ENCODE assay signal across 13 cellular contexts in the genomic region with DNA sequence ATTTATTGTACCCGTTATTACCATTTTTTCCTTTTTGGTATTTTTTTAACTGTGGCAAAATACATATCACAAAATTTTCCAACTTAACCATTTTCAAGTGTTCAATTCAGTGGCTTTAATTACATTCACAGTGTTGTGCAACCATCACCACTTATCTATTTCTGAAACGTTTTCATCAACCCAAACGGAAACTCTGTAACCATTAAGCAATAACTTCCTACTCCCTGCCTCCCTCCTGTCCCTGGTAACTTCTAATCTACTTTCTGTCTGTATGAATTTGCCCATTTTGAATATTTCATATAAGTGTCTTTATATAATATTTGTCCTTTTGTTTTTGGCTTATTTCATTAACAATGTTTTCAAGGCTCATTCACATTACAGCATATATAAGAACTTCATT. TPM values are rescaled to one million over a fixed set of nuclear protein-coding genes. Genes with fewer than 3 reads are reported as not detected.
A peak's percentile ranks its signal among the peaks of the same experiment; 100 is the strongest.
DNase-seq lines count a peak whose midpoint lies in the region; ATAC-seq and TF ChIP-seq lines count a peak whose summit lies in the region.
"Had no signal": no experiment of that assay in that cellular context is flagged by ENCODE, and none has a peak within 500 bp of the region (broad histone marks: within the 10 kb centered on the region; RNA-seq: fewer than 3 reads in every experiment).

No MANE protein-coding gene starts in this region.

- H3K27ac Mint-ChIP-seq in activated naive CD4-positive, alpha-beta T cell treated with anti-CD3 and anti-CD28 coated beads, Interleukin-2, amount 50 U/mL, for 24 hours: peak overlapping the region; percentile 46
- peak overlapping the region; percentile 61 to 73 for H3K27ac Mint-ChIP-seq in T-cell
- peak overlapping the region; percentile 74 for H3K27ac Mint-ChIP-seq in stimulated activated effector memory CD8-positive, alpha-beta T cell treated with anti-CD3 and anti-CD28 coated beads, Interleukin-12 subunit alpha, Interleukin-12 subunit beta, amount 100 ng/mL, for 72 hours
- H3K27ac Mint-ChIP-seq: activated naive CD4-positive, alpha-beta T cell treated with anti-CD3 and anti-CD28 coated beads, Interleukin-2, amount 50 U/mL, for 72 hours had no signal

- H3K4me3 Mint-ChIP-seq in activated naive CD4-positive, alpha-beta T cell treated with anti-CD3 and anti-CD28 coated beads, Interleukin-2, amount 50 U/mL, for 24 hours: peak overlapping the region; percentile 11
- peak overlapping the region in 1 of 3 donors; percentile 1 for H3K4me3 Mint-ChIP-seq in T-cell
- peak overlapping the region; percentile 11 for H3K4me3 Mint-ChIP-seq in stimulated activated effector memory CD8-positive, alpha-beta T cell treated with anti-CD3 and anti-CD28 coated beads, Interleukin-12 subunit alpha, Interleukin-12 subunit beta, amount 100 ng/mL, for 72 hours

- CTCF ChIA-PET in T-cell (lab: Charles Lee): no interaction called here

- TF ChIP-seq CTCF in fibroblast of the aortic adventitia (IDR thresholded peaks at IDR 0.05; ENCODE audit: insufficient read depth, low read length): no peak

- H3K4me1 Mint-ChIP-seq in activated naive CD4-positive, alpha-beta T cell treated with anti-CD3 and anti-CD28 coated beads, Interleukin-2, amount 50 U/mL, for 24 hours: peaks cover 49% of the 10 kb centered on the region
- peaks cover 43 to 54% (median 45%) of the 10 kb centered on the region in 3 donors for H3K4me1 Mint-ChIP-seq in T-cell
- H3K4me1 Mint-ChIP-seq in stimulated activated effector memory CD8-positive, alpha-beta T cell treated with anti-CD3 and anti-CD28 coated beads, Interleukin-12 subunit alpha, Interleukin-12 subunit beta, amount 100 ng/mL, for 72 hours: peaks cover 34% of the 10 kb centered on the region

- H3K9me3 Mint-ChIP-seq in activated naive CD4-positive, alpha-beta T cell treated with anti-CD3 and anti-CD28 coated beads, Interleukin-2, amount 50 U/mL, for 24 hours: peaks cover 4% of the 10 kb centered on the region
- no peaks in the 10 kb centered on the region for H3K9me3 Mint-ChIP-seq in T-cell
- H3K9me3 Mint-ChIP-seq in stimulated activated effector memory CD8-positive, alpha-beta T cell treated with anti-CD3 and anti-CD28 coated beads, Interleukin-12 subunit alpha, Interleukin-12 subunit beta, amount 100 ng/mL, for 72 hours: peaks cover 2% of the 10 kb centered on the region

- no peak overlapping the region for H3K4me3 ChIP-seq in fibroblast of the aortic adventitia (ENCODE audit: low read depth, low read length)
- H3K4me3 ChIP-seq: SJCRH30, tibial artery had no signal

- ATAC-seq in T-cell (replicated peaks in 1 of 4): peak in 1 of 4 experiments; percentile 44
- ATAC-seq in stimulated activated effector memory CD8-positive, alpha-beta T cell treated with anti-CD3 and anti-CD28 coated beads, Interleukin-12 subunit alpha, Interleukin-12 subunit beta, amount 100 ng/mL, for 72 hours: no peak

- no peak for DNase-seq in activated naive CD4-positive, alpha-beta T cell treated with anti-CD3 and anti-CD28 coated beads, Interleukin-2, amount 50 U/mL, for 16 hours
- DNase-seq in T-cell: no peak
- DNase-seq in fibroblast of the aortic adventitia (ENCODE audit: low read depth): peak; percentile 43
- no peak for DNase-seq in stimulated activated effector memory CD8-positive, alpha-beta T cell treated with anti-CD3 and anti-CD28 coated beads, Interleukin-12 subunit alpha, Interleukin-12 subunit beta, amount 100 ng/mL, for 72 hours (ENCODE audit: low spot score in 2 of 2)
- DNase-seq in ecto neural progenitor cell (ENCODE audit: low spot score): no peak
- no peak for DNase-seq in NCI-H2171 treated with DMSO at 0.1 percent for 48 hours (lab: John Stamatoyannopoulos, UW)
- DNase-seq in NCI-H1694 treated with DMSO at 0.1 percent for 48 hours (lab: John Stamatoyannopoulos, UW): no peak
- DNase-seq: activated CD4-positive, CD25-positive, alpha-beta regulatory T cell treated with anti-CD3 and anti-CD28 coated beads, Interleukin-2, amount 50 U/mL, for 72 hours; NCI-H510A; SJCRH30; tibial artery had no signal

- POLR2A ChIA-PET in T-cell (lab: Charles Lee): interaction anchor here in 1 of 2 donors (0.6 kb wide), 1 partner anchor 54 kb away, joined by 17 read pairs; no protein-coding TSS in a partner anchor

- H3K27me3 Mint-ChIP-seq in activated naive CD4-positive, alpha-beta T cell treated with anti-CD3 and anti-CD28 coated beads, Interleukin-2, amount 50 U/mL, for 24 hours: no peaks in the 10 kb centered on the region
- H3K27me3 Mint-ChIP-seq in T-cell: peaks cover 0 to 6% of the 10 kb centered on the region in 2 donors

- peaks cover 2% of the 10 kb centered on the region for H3K36me3 Mint-ChIP-seq in activated naive CD4-positive, alpha-beta T cell treated with anti-CD3 and anti-CD28 coated beads, Interleukin-2, amount 50 U/mL, for 24 hours
- H3K36me3 Mint-ChIP-seq in T-cell: peaks cover 6% of the 10 kb centered on the region
- peaks cover 5% of the 10 kb centered on the region for H3K36me3 Mint-ChIP-seq in stimulated activated effector memory CD8-positive, alpha-beta T cell treated with anti-CD3 and anti-CD28 coated beads, Interleukin-12 subunit alpha, Interleukin-12 subunit beta, amount 100 ng/mL, for 72 hours

RNA-seq across cellular contexts. Expression of gene MSN, which starts 57.4 kb away (rescaled TPM):
- total RNA-seq in T-cell: 100 to 1,000 TPM; 324 to 383 (median 348) TPM
- 175 and 335 TPM in 2 replicates for total RNA-seq in fibroblast of the aortic adventitia (ENCODE audit: low replicate concordance)
